33 cellular contexts compared by ENCODE assay signal in the genomic region with DNA sequence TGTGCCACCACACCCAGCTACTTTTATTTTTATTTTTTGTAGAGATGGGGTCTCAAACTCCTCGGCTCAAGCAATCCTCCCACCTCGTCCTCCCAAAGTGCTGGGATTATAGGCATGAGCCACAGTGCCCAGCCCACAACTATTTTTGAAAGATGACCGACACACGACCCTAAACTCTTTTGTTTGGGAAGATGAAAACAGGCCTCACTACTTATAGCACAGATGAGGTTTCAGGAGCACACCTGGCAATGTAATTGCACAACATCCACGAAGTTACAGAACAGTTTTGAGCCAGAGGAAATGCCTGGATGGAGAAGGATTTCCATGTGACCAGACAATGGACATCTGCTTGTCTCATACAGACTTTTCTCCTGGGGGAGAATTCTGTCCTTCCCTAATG. TPM values are rescaled to one million over a fixed set of nuclear protein-coding genes. Genes with fewer than 3 reads are reported as not detected.
"Had no signal": no experiment of that assay in that cellular context is flagged by ENCODE, and none has a peak within 500 bp of the region (broad histone marks: within the 10 kb centered on the region; RNA-seq: fewer than 3 reads in every experiment).

No MANE protein-coding gene starts in this region.

- H3K4me3 ChIP-seq: hepatocyte, lung, neural progenitor cell had no signal

- DNase-seq: activated CD4-positive, alpha-beta T cell treated with anti-CD3 and anti-CD28 coated beads for 1 hour; activated CD4-positive, alpha-beta T cell treated with anti-CD3 and anti-CD28 coated beads, Interleukin-2, amount 50 U/mL, for 4 hours; activated CD8-positive, alpha-beta memory T cell treated with anti-CD3 and anti-CD28 coated beads for 24 hours; activated CD8-positive, alpha-beta memory T cell treated with anti-CD3 and anti-CD28 coated beads, Interleukin-2, amount 50 U/mL, for 4 hours; activated T-cell treated with anti-CD3 and anti-CD28 coated beads, Interleukin-2, amount 50 U/mL, for 24 hours; aorta; caudate nucleus; dermis blood vessel endothelial cell; effector memory CD4-positive, alpha-beta T cell; immature natural killer cell; naive thymus-derived CD8-positive, alpha-beta T cell; stimulated activated CD4-positive, alpha-beta T cell treated with anti-CD3 and anti-CD28 coated beads, Interleukin-12 subunit alpha, Interleukin-12 subunit beta, amount 100 ng/mL, for 4 hours; stimulated activated CD4-positive, alpha-beta T cell treated with anti-CD3 and anti-CD28 coated beads, Interleukin-4, amount 100 ng/mL, for 4 hours; stimulated activated naive CD8-positive, alpha-beta T cell treated with anti-CD3 and anti-CD28 coated beads, Interleukin-15, Interleukin-2, amounts not matched to agents 100 U/mL and 50 U/mL, for 24 hours; WERI-Rb-1 had no signal

- H3K27ac ChIP-seq: foreskin keratinocyte, hepatocyte, neural progenitor cell, WERI-Rb-1 had no signal

- H3K36me3 ChIP-seq: neural progenitor cell, WERI-Rb-1 had no signal

- H3K9ac ChIP-seq: neural progenitor cell had no signal

- H3K9me3 Mint-ChIP-seq: activated naive CD4-positive, alpha-beta T cell treated with anti-CD3 and anti-CD28 coated beads, Interleukin-2, amount 50 U/mL, for 72 hours; activated T-cell treated with anti-CD3 and anti-CD28 coated beads, Interleukin-2, amount 50 U/mL, for 24 hours; activated T-helper 17 cell treated with anti-CD3 and anti-CD28 coated beads, Interleukin-2, amount 50 U/mL, for 72 hours; brain; immature natural killer cell; naive thymus-derived CD8-positive, alpha-beta T cell; neural progenitor cell; T-helper 2 cell treated with Interferon-gamma antibody and Interleukin-4, amounts not matched to agents 5 μg/mL and 100 μg/mL, for 36 hours had no signal

- H3K36me3 Mint-ChIP-seq: activated naive CD4-positive, alpha-beta T cell treated with anti-CD3 and anti-CD28 coated beads, Interleukin-2, amount 50 U/mL, for 72 hours; brain; immature natural killer cell; naive thymus-derived CD8-positive, alpha-beta T cell; neural progenitor cell had no signal

- ATAC-seq: activated naive CD4-positive, alpha-beta T cell treated with anti-CD3 and anti-CD28 coated beads, Interleukin-2, amount 50 U/mL, for 72 hours; activated T-helper 17 cell treated with anti-CD3 and anti-CD28 coated beads, Interleukin-2, amount 50 U/mL, for 72 hours; foreskin keratinocyte; left lobe of liver; naive thymus-derived CD8-positive, alpha-beta T cell; stimulated activated naive CD8-positive, alpha-beta T cell treated with anti-CD3 and anti-CD28 coated beads, Interleukin-15, Interleukin-2, amounts not matched to agents 100 U/mL and 50 U/mL, for 24 hours had no signal

- H3K4me1 ChIP-seq: foreskin keratinocyte, neural progenitor cell had no signal

- H2AFZ ChIP-seq: hepatocyte, neural progenitor cell had no signal

- H3K27me3 ChIP-seq: foreskin keratinocyte, hepatocyte, neural progenitor cell had no signal

- H3K4me2 ChIP-seq: hepatocyte, neural progenitor cell had no signal

- H3K4me1 Mint-ChIP-seq: activated T-helper 17 cell treated with anti-CD3 and anti-CD28 coated beads, Interleukin-2, amount 50 U/mL, for 72 hours had no signal

- H3K79me2 ChIP-seq: hepatocyte had no signal

- H3K4me3 Mint-ChIP-seq: activated T-cell treated with anti-CD3 and anti-CD28 coated beads, Interleukin-2, amount 50 U/mL, for 24 hours; activated T-helper 17 cell treated with anti-CD3 and anti-CD28 coated beads, Interleukin-2, amount 50 U/mL, for 72 hours; brain; immature natural killer cell; naive thymus-derived CD8-positive, alpha-beta T cell; neural progenitor cell; T-helper 2 cell treated with Interferon-gamma antibody and Interleukin-4, amounts not matched to agents 5 μg/mL and 100 μg/mL, for 36 hours had no signal

- H3K27me3 Mint-ChIP-seq: brain had no signal

- H3K27ac Mint-ChIP-seq: activated naive CD4-positive, alpha-beta T cell treated with anti-CD3 and anti-CD28 coated beads, Interleukin-2, amount 50 U/mL, for 72 hours; activated T-cell treated with anti-CD3 and anti-CD28 coated beads, Interleukin-2, amount 50 U/mL, for 24 hours; activated T-helper 17 cell treated with anti-CD3 and anti-CD28 coated beads, Interleukin-2, amount 50 U/mL, for 72 hours; brain; immature natural killer cell; naive thymus-derived CD8-positive, alpha-beta T cell; neural progenitor cell; T-helper 2 cell treated with Interferon-gamma antibody and Interleukin-4, amounts not matched to agents 5 μg/mL and 100 μg/mL, for 36 hours had no signal

RNA-seq across cellular contexts. Expression of gene PRSS54, which starts 43.4 kb away (rescaled TPM):
- total RNA-seq: activated naive CD4-positive, alpha-beta T cell treated with anti-CD3 and anti-CD28 coated beads, Interleukin-2, amount 50 U/mL, for 72 hours; activated T-helper 17 cell treated with anti-CD3 and anti-CD28 coated beads, Interleukin-2, amount 50 U/mL, for 72 hours; aorta; dermis blood vessel endothelial cell; foreskin keratinocyte; glomerular endothelial cell; hepatocyte; kidney epithelial cell; left lobe of liver; lung; naive thymus-derived CD8-positive, alpha-beta T cell; osteoblast; posterior vena cava; skeletal muscle tissue; subcutaneous adipose tissue; ureter had no signal
- polyA plus RNA-seq: aorta; esophagus; foreskin keratinocyte; hepatocyte; immature natural killer cell; naive thymus-derived CD8-positive, alpha-beta T cell; thymus had no signal
